33 cellular contexts compared by ENCODE assay signal in the genomic region with DNA sequence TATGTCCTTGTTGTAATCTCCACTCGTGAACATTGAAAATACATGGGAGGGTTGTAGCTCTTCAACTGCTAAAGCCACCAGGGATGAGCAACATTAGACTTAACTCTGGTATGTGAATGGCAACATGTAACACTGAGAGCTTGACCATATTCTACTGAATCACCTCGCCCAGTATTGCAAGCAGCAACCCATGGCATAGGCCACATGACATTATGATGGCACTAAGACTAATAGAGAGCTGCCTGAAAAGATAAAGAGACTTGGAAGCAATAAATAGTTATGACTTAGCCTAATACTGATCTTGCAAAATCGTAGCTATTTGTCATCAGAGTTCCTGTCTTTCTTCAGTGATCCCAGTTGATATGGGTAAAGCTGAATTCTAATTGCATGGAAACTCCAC.
"Had no signal": no experiment of that assay in that cellular context is flagged by ENCODE, and none has a peak within 500 bp of the region (broad histone marks: within the 10 kb centered on the region; RNA-seq: fewer than 3 reads in every experiment).

No MANE protein-coding gene starts in this region.

- ATAC-seq: activated CD8-positive, alpha-beta memory T cell treated with anti-CD3 and anti-CD28 coated beads, Interleukin-2, amount 10 ng/mL, durations not matched to agents 7 days and 5 days had no signal

- H3K4me2 ChIP-seq: PC-9 had no signal

- H3K9me3 ChIP-seq: MG63 had no signal

- DNase-seq: activated CD4-positive, alpha-beta memory T cell treated with anti-CD3 and anti-CD28 coated beads, Interleukin-2, amount 10 ng/mL, durations not matched to agents 7 days and 5 days; activated CD4-positive, alpha-beta T cell treated with anti-CD3 and anti-CD28 coated beads for 1 hour; activated CD4-positive, alpha-beta T cell treated with anti-CD3 and anti-CD28 coated beads for 48 hours; activated CD4-positive, CD25-positive, alpha-beta regulatory T cell; activated CD8-positive, alpha-beta memory T cell treated with anti-CD3 and anti-CD28 coated beads for 24 hours; activated CD8-positive, alpha-beta memory T cell treated with anti-CD3 and anti-CD28 coated beads, Interleukin-2, amount 10 ng/mL, durations not matched to agents 7 days and 5 days; activated CD8-positive, alpha-beta memory T cell treated with anti-CD3 and anti-CD28 coated beads, Interleukin-2, amount 50 U/mL, for 48 hours; activated effector memory CD4-positive, alpha-beta T cell treated with Interleukin-2 at 50 U/mL for 16 hours; activated naive CD4-positive, alpha-beta T cell; activated naive CD8-positive, alpha-beta T cell treated with anti-CD3 and anti-CD28 coated beads, Interleukin-2, amount 10 ng/mL, durations not matched to agents 7 days and 5 days; activated T-cell treated with anti-CD3 and anti-CD28 coated beads, Interleukin-2, amount 50 U/mL, for 48 hours; Kasumi-1; KG1; MG63; NCI-H1048; NCI-H1105 treated with DMSO at 0.1 percent for 48 hours; NCI-H1436; NCI-H1694; NCI-H1930; NCI-H2081 treated with DMSO at 0.1 percent for 48 hours; NCI-H345; NCI-H524 treated with DMSO at 0.1 percent for 48 hours; NK-92 treated with Interleukin-12 subunit alpha and Interleukin-12 subunit beta, amount 100 ng/mL, for 24 hours; PC-9; Right ventricle myocardium superior; SW 1271; T-helper 1 cell; T-helper 2 cell; T-helper 9 cell; WERI-Rb-1 had no signal

- FAIRE-seq: RCC 7860 had no signal

- H3K4me3 ChIP-seq: cardiac muscle cell, MG63, PC-9 had no signal

- H3K27ac ChIP-seq: cardiac muscle cell, PC-9, RWPE1, WERI-Rb-1 had no signal

- H3K27me3 ChIP-seq: cardiac muscle cell, MG63 had no signal

- H2AFZ ChIP-seq: PC-9 had no signal

- H3K36me3 ChIP-seq: cardiac muscle cell, MG63, WERI-Rb-1 had no signal
